ENCODE assay signal across 14 cellular contexts in the genomic region with DNA sequence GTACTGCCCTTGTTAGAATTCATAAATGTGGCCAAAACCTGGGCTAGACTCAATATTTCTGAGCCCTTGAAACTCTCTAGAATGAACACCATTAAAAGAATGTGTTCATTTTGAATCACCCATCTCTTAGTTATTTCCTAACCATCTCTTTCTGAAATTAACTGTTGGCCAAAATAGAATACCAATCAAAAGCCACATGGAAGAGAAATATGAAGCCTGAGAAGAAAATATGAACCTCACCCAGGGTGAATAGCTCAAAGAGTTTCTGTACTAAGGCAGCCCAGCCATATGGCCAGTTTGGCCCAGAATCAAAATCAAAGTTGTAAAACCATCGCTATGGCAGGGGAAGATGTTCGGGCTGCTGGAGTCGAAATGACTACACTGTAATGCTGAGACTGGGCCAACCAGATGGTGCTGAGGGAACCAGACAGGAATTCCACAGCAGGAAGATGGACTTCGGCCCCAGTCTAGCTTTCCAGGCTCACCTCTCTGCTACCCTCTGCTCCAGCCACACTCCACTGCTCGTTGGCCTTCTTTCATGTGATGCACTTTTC.
DNase-seq lines count a peak whose midpoint lies in the region; ATAC-seq and TF ChIP-seq lines count a peak whose summit lies in the region.
"Had no signal": no experiment of that assay in that cellular context is flagged by ENCODE, and none has a peak within 500 bp of the region (broad histone marks: within the 10 kb centered on the region; RNA-seq: fewer than 3 reads in every experiment).

No MANE protein-coding gene starts in this region.

- peak; percentile 98 for DNase-seq in AG09309 (ENCODE audit: low read depth)
- DNase-seq in LHCN-M2 (ENCODE audit: low read depth) = peak; percentile 70
- DNase-seq in chondrocyte (ENCODE audit: low spot score) = no peak
- peak; percentile 64 to 86 (median 64) for DNase-seq in mucosa of descending colon
- no peak for DNase-seq in CD8-positive, alpha-beta T cell
- no peak for DNase-seq in WTC11 (ENCODE audit: low spot score)
- DNase-seq: activated naive CD8-positive, alpha-beta T cell treated with anti-CD3 and anti-CD28 coated beads, Interleukin-2, amount 10 ng/mL, durations not matched to agents 7 days and 5 days; effector memory CD8-positive, alpha-beta T cell; NCI-H2081; T-helper 9 cell had no signal

- ATAC-seq in mucosa of descending colon (peak; percentile 83), GM18867 (IDR thresholded peaks at IDR 0.05; ENCODE audit: unreplicated experiment) (no peak), WTC11 (no peak), GM19463 (IDR thresholded peaks at IDR 0.05; ENCODE audit: unreplicated experiment) (no peak)
- no peak for ATAC-seq in CD8-positive, alpha-beta T cell
- ATAC-seq: effector memory CD8-positive, alpha-beta T cell had no signal

- H3K9me3 Mint-ChIP-seq in chondrocyte (ENCODE audit: low read depth) (no peaks in the 10 kb centered on the region), WTC11 (peaks cover 11% of the 10 kb centered on the region)
- no peaks in the 10 kb centered on the region for H3K9me3 Mint-ChIP-seq in CD8-positive, alpha-beta T cell
- H3K9me3 Mint-ChIP-seq: activated naive CD8-positive, alpha-beta T cell treated with anti-CD3 and anti-CD28 coated beads, Interleukin-2, amount 10 ng/mL, durations not matched to agents 7 days and 5 days had no signal

- peaks cover 24% of the 10 kb centered on the region for H3K4me1 Mint-ChIP-seq in chondrocyte (ENCODE audit: low read depth)
- no peaks in the 10 kb centered on the region for H3K4me1 Mint-ChIP-seq in CD8-positive, alpha-beta T cell (ENCODE audit: low read depth)
- no peaks in the 10 kb centered on the region for H3K4me1 Mint-ChIP-seq in WTC11
- H3K4me1 Mint-ChIP-seq: activated naive CD8-positive, alpha-beta T cell treated with anti-CD3 and anti-CD28 coated beads, Interleukin-2, amount 10 ng/mL, durations not matched to agents 7 days and 5 days had no signal

- peak overlapping the region; percentile 76 for H3K27ac Mint-ChIP-seq in chondrocyte (ENCODE audit: unreplicated experiment)
- H3K27ac Mint-ChIP-seq in CD8-positive, alpha-beta T cell = no peak overlapping the region
- H3K27ac Mint-ChIP-seq in WTC11 = no peak overlapping the region
- H3K27ac Mint-ChIP-seq: activated naive CD8-positive, alpha-beta T cell treated with anti-CD3 and anti-CD28 coated beads, Interleukin-2, amount 10 ng/mL, durations not matched to agents 7 days and 5 days; effector memory CD8-positive, alpha-beta T cell had no signal

- no peaks in the 10 kb centered on the region for H3K27me3 Mint-ChIP-seq in chondrocyte (ENCODE audit: low read depth)
- no peaks in the 10 kb centered on the region for H3K27me3 Mint-ChIP-seq in CD8-positive, alpha-beta T cell (ENCODE audit: low read depth)
- H3K27me3 Mint-ChIP-seq in WTC11 (ENCODE audit: low read depth) = no peaks in the 10 kb centered on the region
- H3K27me3 Mint-ChIP-seq: effector memory CD8-positive, alpha-beta T cell had no signal

- POLR2A ChIA-PET in CD8-positive, alpha-beta T cell (lab: Charles Lee) = no interaction called here
- POLR2A ChIA-PET in WTC11 (lab: Charles Lee) = no interaction called here

- H3K4me3 Mint-ChIP-seq in chondrocyte (ENCODE audit: unreplicated experiment) = peak overlapping the region; percentile 10
- H3K4me3 Mint-ChIP-seq in CD8-positive, alpha-beta T cell = no peak overlapping the region
- H3K4me3 Mint-ChIP-seq in WTC11 = no peak overlapping the region
- H3K4me3 Mint-ChIP-seq: activated naive CD8-positive, alpha-beta T cell treated with anti-CD3 and anti-CD28 coated beads, Interleukin-2, amount 10 ng/mL, durations not matched to agents 7 days and 5 days; effector memory CD8-positive, alpha-beta T cell had no signal

- TF ChIP-seq CTCF in AG09309 (IDR thresholded peaks at IDR 0.05; ENCODE audit: control insufficient read depth, insufficient read depth, low read depth, low read length, missing control alignments) (no peak), chondrocyte (IDR thresholded peaks at IDR 0.05) (no peak), mucosa of descending colon (IDR thresholded peaks at IDR 0.05) (no peak), WTC11 (IDR thresholded peaks at IDR 0.05) (no peak)
- no peak for TF ChIP-seq CTCF in CD8-positive, alpha-beta T cell (IDR thresholded peaks at IDR 0.05)

- H3K36me3 ChIP-seq in mucosa of descending colon (ENCODE audit: low read depth) = no peaks in the 10 kb centered on the region
- H3K36me3 ChIP-seq in CD8-positive, alpha-beta T cell (ENCODE audit: insufficient read depth, low read length) = no peaks in the 10 kb centered on the region

- no peaks in the 10 kb centered on the region for H3K9me3 ChIP-seq in mucosa of descending colon
- no peaks in the 10 kb centered on the region for H3K9me3 ChIP-seq in CD8-positive, alpha-beta T cell (ENCODE audit: low read length)

- intact Hi-C loops in mucosa of descending colon (cut with DNase I, micrococcal nuclease) = no loop called here
- intact Hi-C loops in CD8-positive, alpha-beta T cell (cut with DNase I, micrococcal nuclease) = loop anchor here in 1 of 2 experiments (10.0 kb wide), 1 partner anchor 63 kb away; no protein-coding TSS in a partner anchor

- CTCF ChIA-PET in CD8-positive, alpha-beta T cell (lab: Charles Lee) = no interaction called here
- CTCF ChIA-PET in WTC11 (lab: Charles Lee) = interaction anchor here (2.0 kb wide), 1 partner anchor 370 kb away, joined by 7 read pairs; no protein-coding TSS in a partner anchor

- H3K36me3 Mint-ChIP-seq in chondrocyte (ENCODE audit: low read depth) (no peaks in the 10 kb centered on the region), WTC11 (0 out of 2 replicates have a peak, but pooled peaks cover 3% of the 10 kb centered on the region)
- H3K36me3 Mint-ChIP-seq in CD8-positive, alpha-beta T cell = no peaks in the 10 kb centered on the region
- H3K36me3 Mint-ChIP-seq: activated naive CD8-positive, alpha-beta T cell treated with anti-CD3 and anti-CD28 coated beads, Interleukin-2, amount 10 ng/mL, durations not matched to agents 7 days and 5 days had no signal

- H3K27ac ChIP-seq in CD8-positive, alpha-beta T cell (ENCODE audit: low read depth, low read length) = no peak overlapping the region
- H3K27ac ChIP-seq: C4-2B had no signal

- H3K4me3 ChIP-seq in AG09309 (ENCODE audit: control insufficient read depth, low read depth, low read length) = no peak overlapping the region
- no peak overlapping the region for H3K4me3 ChIP-seq in mucosa of descending colon
- no peak overlapping the region for H3K4me3 ChIP-seq in CD8-positive, alpha-beta T cell (ENCODE audit: low read depth, low read length)
- H3K4me3 ChIP-seq: skin epidermis had no signal

- no peaks in the 10 kb centered on the region for H3K27me3 ChIP-seq in CD8-positive, alpha-beta T cell (ENCODE audit: insufficient read depth, low read length)

- peaks cover 22% of the 10 kb centered on the region for H3K4me1 ChIP-seq in mucosa of descending colon (ENCODE audit: low read depth)
- H3K4me1 ChIP-seq in CD8-positive, alpha-beta T cell (ENCODE audit: insufficient read depth, low read length) = no peaks in the 10 kb centered on the region

TF ChIP-seq in WTC11, 78 proteins besides CTCF, POLR2A, EP300 and RAD21 (continues in another document):
- TF ChIP-seq FOXK1 (CRISPR knock-in tag; IDR thresholded peaks at IDR 0.05) (no peak), GTF2I (CRISPR knock-in tag; conservative IDR thresholded peaks at IDR 0.05) (no peak), AR (CRISPR knock-in tag; IDR thresholded peaks at IDR 0.05) (no peak), ZMAT4 (CRISPR knock-in tag; IDR thresholded peaks at IDR 0.05) (no peak)
- TF ChIP-seq, protein P1, sequence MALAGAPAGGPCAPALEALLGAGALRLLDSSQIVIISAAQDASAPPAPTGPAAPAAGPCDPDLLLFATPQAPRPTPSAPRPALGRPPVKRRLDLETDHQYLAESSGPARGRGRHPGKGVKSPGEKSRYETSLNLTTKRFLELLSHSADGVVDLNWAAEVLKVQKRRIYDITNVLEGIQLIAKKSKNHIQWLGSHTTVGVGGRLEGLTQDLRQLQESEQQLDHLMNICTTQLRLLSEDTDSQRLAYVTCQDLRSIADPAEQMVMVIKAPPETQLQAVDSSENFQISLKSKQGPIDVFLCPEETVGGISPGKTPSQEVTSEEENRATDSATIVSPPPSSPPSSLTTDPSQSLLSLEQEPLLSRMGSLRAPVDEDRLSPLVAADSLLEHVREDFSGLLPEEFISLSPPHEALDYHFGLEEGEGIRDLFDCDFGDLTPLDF (CRISPR knock-in tag; IDR thresholded peaks at IDR 0.05) = no peak

Comparison
In these comparisons a context has a peak if more than half of its experiments do, and no peak if none do; other contexts are left out.
1. DNase-seq: peak in AG09309 (single experiment), LHCN-M2 (single experiment) and mucosa of descending colon (3 of 3); none in chondrocyte (single experiment), CD8-positive, alpha-beta T cell (0 of 7) and WTC11 (single experiment).